Comparison of ENCODE assay signal across 9 cellular contexts in genomic region chr6:33744001-33744848, GRCh38. TPM values are rescaled to one million over a fixed set of nuclear protein-coding genes. Genes with fewer than 3 reads are reported as not detected.
DNase-seq lines count a peak whose midpoint lies in the region; ATAC-seq and TF ChIP-seq lines count a peak whose summit lies in the region.
"Had no signal": no experiment of that assay in that cellular context is flagged by ENCODE, and none has a peak within 500 bp of the region (broad histone marks: within the 10 kb centered on the region; RNA-seq: fewer than 3 reads in every experiment).

No MANE protein-coding gene starts in this region.

- H3F3A ChIP-seq in neural cell (ENCODE audit: insufficient read depth, low read length, poor library complexity, severe bottlenecking): no peaks in the 10 kb centered on the region

- peak; percentile 65 for ATAC-seq in stimulated activated naive CD8-positive, alpha-beta T cell treated with anti-CD3 and anti-CD28 coated beads, Interleukin-15, Interleukin-2, amounts not matched to agents 100 U/mL and 50 U/mL, for 24 hours
- no peak for ATAC-seq in GM21381 (IDR thresholded peaks at IDR 0.05; ENCODE audit: unreplicated experiment)

- peak overlapping the region; percentile 15 for H3K27ac Mint-ChIP-seq in Calu3 (ENCODE audit: unreplicated experiment)
- H3K27ac Mint-ChIP-seq: IgD-negative memory B cell had no signal

- H3K9ac ChIP-seq in neural cell (ENCODE audit: low read length): no peak overlapping the region

- H3K79me2 ChIP-seq in neural cell (replicated peaks; ENCODE audit: insufficient read depth, low read length): no peaks in the 10 kb centered on the region

- H3K36me3 Mint-ChIP-seq in Calu3 (ENCODE audit: insufficient read depth, unreplicated experiment): no peaks in the 10 kb centered on the region
- H3K36me3 Mint-ChIP-seq: IgD-negative memory B cell had no signal

- H3K36me3 ChIP-seq in neural cell (ENCODE audit: insufficient read depth, low read length): no peaks in the 10 kb centered on the region

- TF ChIP-seq CTCF in Calu3 (IDR thresholded peaks at IDR 0.05; ENCODE audit: unreplicated experiment) (peak; percentile 99), LNCAP (IDR thresholded peaks at IDR 0.05) (peak; percentile 86), fibroblast of the aortic adventitia (IDR thresholded peaks at IDR 0.05; ENCODE audit: insufficient read depth, low read length) (peak; percentile 97), neural cell (IDR thresholded peaks at IDR 0.05; ENCODE audit: poor library complexity, severe bottlenecking) (peak; percentile 96)

- peak overlapping the region; percentile 35 for H3K4me3 Mint-ChIP-seq in Calu3 (ENCODE audit: low read depth, unreplicated experiment)
- H3K4me3 Mint-ChIP-seq: IgD-negative memory B cell had no signal

- intact Hi-C loops in Calu3 (cut with micrococcal nuclease; ENCODE audit: unreplicated experiment): loop anchor here (1.0 to 2.0 kb wide), 2 partner anchors 15 to 28 kb away; no protein-coding TSS in a partner anchor

- H3K27me3 ChIP-seq in neural cell (ENCODE audit: insufficient read depth, low read depth, low read length): no peaks in the 10 kb centered on the region

- H3K4me2 ChIP-seq in neural cell (ENCODE audit: low read length): no peak overlapping the region

- no peak overlapping the region for H3K27ac ChIP-seq in neural cell (ENCODE audit: low read length)

- TF ChIP-seq RAD21 in neural cell (conservative IDR thresholded peaks at IDR 0.05): peak; percentile 92

- DNase-seq in Calu3 (peak; percentile 89), fibroblast of the aortic adventitia (ENCODE audit: low read depth) (peak; percentile 76)
- peak; percentile 84 for DNase-seq in activated T-cell treated with anti-CD3 and anti-CD28 coated beads, Interleukin-2, amount 50 U/mL, for 48 hours
- peak; percentile 79 for DNase-seq in stimulated activated naive CD8-positive, alpha-beta T cell treated with anti-CD3 and anti-CD28 coated beads, Interleukin-15, Interleukin-2, amounts not matched to agents 100 U/mL and 50 U/mL, for 24 hours

- TF ChIP-seq EP300 in neural cell (conservative IDR thresholded peaks at IDR 0.05; ENCODE audit: poor library complexity, severe bottlenecking): no peak

- peaks cover 39% of the 10 kb centered on the region for H3K4me1 Mint-ChIP-seq in Calu3 (ENCODE audit: low read depth, unreplicated experiment)

- no peaks in the 10 kb centered on the region for H4K20me1 ChIP-seq in neural cell (ENCODE audit: insufficient read depth)

- H2AFZ ChIP-seq in neural cell (ENCODE audit: low read depth, low read length): no peak overlapping the region

- H3K4me3 ChIP-seq in fibroblast of the aortic adventitia (ENCODE audit: low read depth, low read length) (no peak overlapping the region), neural cell (ENCODE audit: low read length) (no peak overlapping the region)

- H3K9me3 ChIP-seq in neural cell (ENCODE audit: low read length): no peaks in the 10 kb centered on the region

- peaks cover 24% of the 10 kb centered on the region for H3K27me3 Mint-ChIP-seq in Calu3 (ENCODE audit: unreplicated experiment)

- CTCF ChIA-PET in Calu3 (lab: Charles Lee): interaction anchor here (0.6 to 2.9 kb wide), 14 partner anchors 9 to 348 kb away, joined by 3 to 29 read pairs (median 4); partner anchors contain the start of genes BAK1 and UQCC2

- H3K9me2 ChIP-seq in neural cell (ENCODE audit: insufficient read depth, low read length): no peaks in the 10 kb centered on the region

- no TSS peak for BruUV-seq in Calu3 (replicated peaks; lab: Mats Ljungman, UMichigan)

- no peaks in the 10 kb centered on the region for H3K9me3 Mint-ChIP-seq in Calu3 (ENCODE audit: low read depth, unreplicated experiment)
- H3K9me3 Mint-ChIP-seq: IgD-negative memory B cell had no signal

TF ChIP-seq in PFSK-1, 5 proteins besides CTCF, POLR2A, EP300 and RAD21:
- TF ChIP-seq FOXP2 (optimal IDR thresholded peaks at IDR 0.05; ENCODE audit: borderline replicate concordance, extremely low read depth, extremely low read length, insufficient read depth): peak; percentile 12
- TF ChIP-seq REST (IDR thresholded peaks at IDR 0.05; ENCODE audit: insufficient read depth in 1 of 2, low read depth in 2 of 2, low read length in 2 of 2): no peak
- TF ChIP-seq TAF1 (IDR thresholded peaks at IDR 0.05; ENCODE audit: borderline replicate concordance, insufficient read depth, low read length): no peak
- TF ChIP-seq POLR2AphosphoS5 (IDR thresholded peaks at IDR 0.05; ENCODE audit: low read depth, low read length): no peak
- no peak for TF ChIP-seq SIN3A (IDR thresholded peaks at IDR 0.05; ENCODE audit: borderline replicate concordance, insufficient read depth, low read length)

TF ChIP-seq in neural cell, 6 proteins besides CTCF, POLR2A, EP300 and RAD21:
- TF ChIP-seq SMC3 (conservative IDR thresholded peaks at IDR 0.05; ENCODE audit: poor library complexity): peak; percentile 98
- no peak for TF ChIP-seq REST (IDR thresholded peaks at IDR 0.05; ENCODE audit: borderline replicate concordance)
- TF ChIP-seq MXI1 (conservative IDR thresholded peaks at IDR 0.05; ENCODE audit: poor library complexity, severe bottlenecking): no peak

RNA-seq across cellular contexts. Expression of gene IP6K3, which starts 2.5 kb away (rescaled TPM):
- not detected in 2 replicates for total RNA-seq in Calu3 (2022)
- polyA plus RNA-seq in PFSK-1 (2012; ENCODE audit: insufficient read length, low read depth): not detected
- not detected in 2 replicates for total RNA-seq in fibroblast of the aortic adventitia (ENCODE audit: low replicate concordance)
- not detected in 2 replicates for polyA plus RNA-seq in neural cell
- not detected in 2 replicates for polyA minus RNA-seq in neural cell
- polyA plus RNA-seq: IgD-negative memory B cell had no signal

RNA-seq across cellular contexts. Expression of gene UQCC2, which starts 32.7 kb away (rescaled TPM):
- total RNA-seq in Calu3 (2022) (142 and 145 TPM in 2 replicates), fibroblast of the aortic adventitia (ENCODE audit: low replicate concordance) (7.0 and 20.2 TPM in 2 replicates)
- 291 TPM for polyA plus RNA-seq in PFSK-1 (2012; ENCODE audit: insufficient read length, low read depth)
- polyA plus RNA-seq in neural cell: 109 and 123 TPM in 2 replicates
- polyA minus RNA-seq in neural cell: 32.3 and 39.4 TPM in 2 replicates

RNA-seq across cellular contexts. Expression of gene LEMD2, which starts 44.7 kb away (rescaled TPM):
- total RNA-seq in Calu3 (2022) (117 and 126 TPM in 2 replicates), fibroblast of the aortic adventitia (ENCODE audit: low replicate concordance) (31.2 and 75.3 TPM in 2 replicates)
- polyA plus RNA-seq in PFSK-1 (2012; ENCODE audit: insufficient read length, low read depth): 78.3 TPM
- 84.6 and 109 TPM in 2 replicates for polyA plus RNA-seq in neural cell
- 49.4 and 59.2 TPM in 2 replicates for polyA minus RNA-seq in neural cell

RNA-seq across cellular contexts. Expression of gene MLN, which starts 59.6 kb away (rescaled TPM):
- not detected in 2 replicates for total RNA-seq in Calu3 (2022)
- polyA plus RNA-seq in PFSK-1 (2012; ENCODE audit: insufficient read length, low read depth): not detected
- not detected in 2 replicates for total RNA-seq in fibroblast of the aortic adventitia (ENCODE audit: low replicate concordance)
- polyA plus RNA-seq in neural cell: not detected in 2 replicates
- polyA minus RNA-seq in neural cell: not detected in 2 replicates
- polyA plus RNA-seq: IgD-negative memory B cell had no signal
